17 cellular contexts compared by ENCODE assay signal in the genomic region with DNA sequence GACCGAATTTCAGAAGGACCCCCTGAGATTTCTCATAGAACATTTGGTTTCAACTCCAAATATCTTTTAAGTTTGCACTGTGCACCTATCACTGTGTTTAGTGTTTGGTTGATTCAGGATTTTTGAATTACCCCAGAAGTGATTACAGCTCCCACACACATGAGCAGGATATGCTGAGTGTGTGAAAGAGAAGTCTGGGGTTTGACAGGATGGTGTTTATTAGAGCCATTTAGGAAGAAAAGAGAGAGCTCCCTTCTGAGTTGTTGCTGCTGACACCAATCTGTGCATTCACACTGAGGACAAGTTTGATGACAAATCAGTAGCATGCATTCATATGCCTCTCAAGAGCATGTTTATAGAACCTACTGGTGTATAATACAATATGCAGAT.
A peak's percentile ranks its signal among the peaks of the same experiment; 100 is the strongest.
DNase-seq lines count a peak whose midpoint lies in the region; ATAC-seq and TF ChIP-seq lines count a peak whose summit lies in the region.
"Had no signal": no experiment of that assay in that cellular context is flagged by ENCODE, and none has a peak within 500 bp of the region (broad histone marks: within the 10 kb centered on the region; RNA-seq: fewer than 3 reads in every experiment).

No MANE protein-coding gene starts in this region.

- DNase-seq in A673 (ENCODE audit: low spot score) = peak; percentile 72
- DNase-seq in PC-3 = no peak
- DNase-seq in chondrocyte (ENCODE audit: low spot score) = no peak
- peak; percentile 79 for DNase-seq in mesenchymal stem cell
- DNase-seq in ureter (ENCODE audit: low spot score) = no peak
- no peak for DNase-seq in activated naive CD4-positive, alpha-beta T cell treated with anti-CD3 and anti-CD28 coated beads, Interleukin-2, amount 50 U/mL, for 72 hours (ENCODE audit: low spot score in 2 of 2)
- no peak for DNase-seq in activated CD4-positive, alpha-beta T cell treated with anti-CD3 and anti-CD28 coated beads, Interleukin-2, amount 50 U/mL, for 4 hours
- DNase-seq in DMS53 (lab: John Stamatoyannopoulos, UW) = no peak
- DNase-seq: activated CD8-positive, alpha-beta memory T cell treated with anti-CD3 and anti-CD28 coated beads, Interleukin-2, amount 10 ng/mL, durations not matched to agents 7 days and 5 days; activated naive CD8-positive, alpha-beta T cell treated with anti-CD3 and anti-CD28 coated beads, Interleukin-2, amount 10 ng/mL, durations not matched to agents 7 days and 5 days; effector CD4-positive, alpha-beta T cell; KBM-7; NCI-H1436; NCI-H524 treated with DMSO at 0.1 percent for 48 hours had no signal

- no peaks in the 10 kb centered on the region for H3K27me3 ChIP-seq in A673 (replicated peaks; ENCODE audit: insufficient read depth, low read depth, low read length, poor library complexity)
- H3K27me3 ChIP-seq in PC-3 (ENCODE audit: low read length) = no peaks in the 10 kb centered on the region
- H3K27me3 ChIP-seq in mesenchymal stem cell (ENCODE audit: control insufficient read depth in 1 of 2, insufficient read depth in 1 of 2, low read length in 2 of 2) = no peaks in the 10 kb centered on the region
- H3K27me3 ChIP-seq: tibial nerve had no signal

- BruUV-seq in A673 (replicated peaks; lab: Mats Ljungman, UMichigan) (no TSS peak), PC-3 (replicated peaks; lab: Mats Ljungman, UMichigan) (no TSS peak)

- no peak overlapping the region for H2BK15ac ChIP-seq in mesenchymal stem cell (ENCODE audit: low read depth, poor library complexity, severe bottlenecking)

- WGBS in mesenchymal stem cell = no CpG with 5 or more reads among the region's 1 CpG

- H3K36me3 ChIP-seq in A673 (ENCODE audit: insufficient read depth, low read length, poor library complexity, severe bottlenecking) (no peaks in the 10 kb centered on the region), PC-3 (ENCODE audit: low read depth, low read length) (no peaks in the 10 kb centered on the region), mesenchymal stem cell (ENCODE audit: control insufficient read depth in 1 of 2, insufficient read depth in 2 of 2, low read depth in 1 of 2, low read length in 2 of 2) (no peaks in the 10 kb centered on the region)
- H3K36me3 ChIP-seq: tibial nerve had no signal

- no peak overlapping the region for H3K14ac ChIP-seq in mesenchymal stem cell (ENCODE audit: low read length in 2 of 2)

- H3K4me3 ChIP-seq in A673 (ENCODE audit: low read depth, low read length, poor library complexity, severe bottlenecking) (no peak overlapping the region), PC-3 (ENCODE audit: low read length) (no peak overlapping the region), mesenchymal stem cell (ENCODE audit: insufficient read depth in 1 of 2, low read depth in 1 of 2, low read length in 2 of 2) (no peak overlapping the region)
- H3K4me3 ChIP-seq: tibial nerve had no signal

- H2AK5ac ChIP-seq in mesenchymal stem cell (ENCODE audit: low read length, severe bottlenecking) = peak overlapping the region; percentile 63

- H3K9ac ChIP-seq in PC-3 (ENCODE audit: low read length) (peak overlapping the region; percentile 28; the same call in 1 of the 2 replicates), mesenchymal stem cell (ENCODE audit: low read length) (peak overlapping the region; percentile 77)

- H3K27ac ChIP-seq in A673 (ENCODE audit: low read depth, low read length, poor library complexity, severe bottlenecking) (peak overlapping the region; percentile 79), PC-3 (ENCODE audit: low read length) (peak overlapping the region; percentile 87), mesenchymal stem cell (ENCODE audit: low read length, poor library complexity, severe bottlenecking) (peak overlapping the region; percentile 80)

- H3K4me1 ChIP-seq in A673 (ENCODE audit: insufficient read depth, low read length, poor library complexity, severe bottlenecking) = peaks cover 37% of the 10 kb centered on the region
- peaks cover 44% of the 10 kb centered on the region for H3K4me1 ChIP-seq in PC-3 (ENCODE audit: insufficient read depth, low read length)
- peaks cover 8% of the 10 kb centered on the region for H3K4me1 ChIP-seq in mesenchymal stem cell (ENCODE audit: control insufficient read depth, insufficient read depth, low read depth, low read length)

- H4K8ac ChIP-seq in mesenchymal stem cell (ENCODE audit: low read length) = no peak overlapping the region

- H3K23ac ChIP-seq in mesenchymal stem cell (ENCODE audit: low read length in 2 of 2) = no peak overlapping the region

- no peaks in the 10 kb centered on the region for H3K9me2 ChIP-seq in PC-3 (replicated peaks; ENCODE audit: low read length)

- H3K4me2 ChIP-seq in PC-3 (ENCODE audit: low read length) (peak overlapping the region; percentile 47), mesenchymal stem cell (ENCODE audit: low read length, poor library complexity, severe bottlenecking) (no peak overlapping the region)

- H3F3A ChIP-seq in PC-3 (ENCODE audit: low read length, unreplicated experiment) = peaks cover 10% of the 10 kb centered on the region

- H4K20me1 ChIP-seq in PC-3 (ENCODE audit: low read length) = no peaks in the 10 kb centered on the region

- peak; percentile 30 for ATAC-seq in PC-3
- no peak for ATAC-seq in activated naive CD4-positive, alpha-beta T cell treated with anti-CD3 and anti-CD28 coated beads, Interleukin-2, amount 50 U/mL, for 72 hours
- ATAC-seq: activated CD8-positive, alpha-beta memory T cell treated with anti-CD3 and anti-CD28 coated beads, Interleukin-2, amount 10 ng/mL, durations not matched to agents 7 days and 5 days; left lobe of liver had no signal

- H3K4ac ChIP-seq in mesenchymal stem cell (ENCODE audit: low read depth in 1 of 2, low read length in 2 of 2) = peak overlapping the region; percentile 24 to 71

- peak overlapping the region; percentile 93 for H2BK120ac ChIP-seq in mesenchymal stem cell (ENCODE audit: low read depth, low read length)

- TF ChIP-seq CTCF in A673 (conservative IDR thresholded peaks at IDR 0.05; ENCODE audit: low read depth, low read length) = no peak
- TF ChIP-seq CTCF in PC-3 (conservative IDR thresholded peaks at IDR 0.05; ENCODE audit: low read depth, low read length) = no peak
- no peak for TF ChIP-seq CTCF in chondrocyte (IDR thresholded peaks at IDR 0.05)

- H3K9me3 ChIP-seq in A673 (ENCODE audit: low read depth, low read length, poor library complexity, severe bottlenecking) (no peaks in the 10 kb centered on the region), PC-3 (ENCODE audit: low read length) (no peaks in the 10 kb centered on the region), mesenchymal stem cell (ENCODE audit: control insufficient read depth, low read length) (no peaks in the 10 kb centered on the region)
- H3K9me3 ChIP-seq: tibial nerve had no signal

- peaks cover 46% of the 10 kb centered on the region for H3K4me1 Mint-ChIP-seq in chondrocyte (ENCODE audit: low read depth)
- H3K4me1 Mint-ChIP-seq: activated CD8-positive, alpha-beta memory T cell treated with anti-CD3 and anti-CD28 coated beads, Interleukin-2, amount 10 ng/mL, durations not matched to agents 7 days and 5 days; activated naive CD8-positive, alpha-beta T cell treated with anti-CD3 and anti-CD28 coated beads, Interleukin-2, amount 10 ng/mL, durations not matched to agents 7 days and 5 days; neural crest cell had no signal

- H2BK5ac ChIP-seq in mesenchymal stem cell (ENCODE audit: low read depth, low read length, poor library complexity, severe bottlenecking) = peak overlapping the region; percentile 46

- no peaks in the 10 kb centered on the region for H3K36me3 Mint-ChIP-seq in chondrocyte (ENCODE audit: low read depth)
- no peaks in the 10 kb centered on the region for H3K36me3 Mint-ChIP-seq in activated naive CD4-positive, alpha-beta T cell treated with anti-CD3 and anti-CD28 coated beads, Interleukin-2, amount 50 U/mL, for 72 hours
- H3K36me3 Mint-ChIP-seq: activated CD8-positive, alpha-beta memory T cell treated with anti-CD3 and anti-CD28 coated beads, Interleukin-2, amount 10 ng/mL, durations not matched to agents 7 days and 5 days; activated naive CD8-positive, alpha-beta T cell treated with anti-CD3 and anti-CD28 coated beads, Interleukin-2, amount 10 ng/mL, durations not matched to agents 7 days and 5 days had no signal

- H3K79me1 ChIP-seq in mesenchymal stem cell (replicated peaks; ENCODE audit: low read length, poor library complexity, severe bottlenecking) = no peaks in the 10 kb centered on the region

- intact Hi-C loops in A673 (cut with micrococcal nuclease; ENCODE audit: unreplicated experiment) = no loop called here
- intact Hi-C loops in PC-3 (cut with micrococcal nuclease) = loop anchor here (1.0 kb wide), 1 partner anchor 57 kb away; no protein-coding TSS in a partner anchor

- CTCF ChIA-PET in A673 (lab: Charles Lee) (no interaction called here), PC-3 (lab: Charles Lee) (interaction anchor here (1.9 kb wide), 1 partner anchor 58 kb away, joined by 8 read pairs; no protein-coding TSS in a partner anchor)

- H3K27ac Mint-ChIP-seq in chondrocyte (ENCODE audit: unreplicated experiment) = peak overlapping the region; percentile 87
- no peak overlapping the region for H3K27ac Mint-ChIP-seq in activated naive CD4-positive, alpha-beta T cell treated with anti-CD3 and anti-CD28 coated beads, Interleukin-2, amount 50 U/mL, for 72 hours
- H3K27ac Mint-ChIP-seq: activated CD8-positive, alpha-beta memory T cell treated with anti-CD3 and anti-CD28 coated beads, Interleukin-2, amount 10 ng/mL, durations not matched to agents 7 days and 5 days; activated naive CD8-positive, alpha-beta T cell treated with anti-CD3 and anti-CD28 coated beads, Interleukin-2, amount 10 ng/mL, durations not matched to agents 7 days and 5 days had no signal

- H3K18ac ChIP-seq in mesenchymal stem cell (ENCODE audit: low read depth in 1 of 2, low read length in 2 of 2) = peak overlapping the region; percentile 49 to 89

- H3K79me2 ChIP-seq in PC-3 (ENCODE audit: low read length) = no peaks in the 10 kb centered on the region

- H3K27me3 Mint-ChIP-seq in chondrocyte (ENCODE audit: low read depth) = no peaks in the 10 kb centered on the region

- H3K9me3 Mint-ChIP-seq in chondrocyte (ENCODE audit: low read depth) = no peaks in the 10 kb centered on the region
- H3K9me3 Mint-ChIP-seq in activated naive CD4-positive, alpha-beta T cell treated with anti-CD3 and anti-CD28 coated beads, Interleukin-2, amount 50 U/mL, for 72 hours = no peaks in the 10 kb centered on the region
- H3K9me3 Mint-ChIP-seq: activated naive CD8-positive, alpha-beta T cell treated with anti-CD3 and anti-CD28 coated beads, Interleukin-2, amount 10 ng/mL, durations not matched to agents 7 days and 5 days; neural crest cell had no signal

- H4K91ac ChIP-seq in mesenchymal stem cell (ENCODE audit: low read length) = no peak overlapping the region

- H2BK12ac ChIP-seq in mesenchymal stem cell (ENCODE audit: low read length in 2 of 2) = peak overlapping the region in 1 of 2 experiments; percentile 55

- 0 out of 2 replicates have a peak overlapping the region, but pooled peaks have one; percentile 9 for H2AFZ ChIP-seq in PC-3 (ENCODE audit: low read length)
- H2AFZ ChIP-seq in mesenchymal stem cell (ENCODE audit: low read depth, low read length) = no peak overlapping the region

- no peak overlapping the region for H3K4me3 Mint-ChIP-seq in chondrocyte (ENCODE audit: unreplicated experiment)
- H3K4me3 Mint-ChIP-seq: activated CD8-positive, alpha-beta memory T cell treated with anti-CD3 and anti-CD28 coated beads, Interleukin-2, amount 10 ng/mL, durations not matched to agents 7 days and 5 days; activated naive CD8-positive, alpha-beta T cell treated with anti-CD3 and anti-CD28 coated beads, Interleukin-2, amount 10 ng/mL, durations not matched to agents 7 days and 5 days; neural crest cell had no signal

- POLR2A ChIA-PET in A673 (lab: Charles Lee; ENCODE audit: low non-redundant PET) = no interaction called here
- POLR2A ChIA-PET in PC-3 (lab: Charles Lee; ENCODE audit: unreplicated experiment) = no interaction called here

Comparison
In these comparisons a context has a peak if more than half of its experiments do, and no peak if none do; other contexts are left out.
1. DNase-seq: peak in A673 (single experiment) and mesenchymal stem cell (single experiment); none in PC-3 (single experiment), chondrocyte (single experiment), ureter (single experiment), activated naive CD4-positive, alpha-beta T cell treated with anti-CD3 and anti-CD28 coated beads, Interleukin-2, amount 50 U/mL, for 72 hours (0 of 2), activated CD4-positive, alpha-beta T cell treated with anti-CD3 and anti-CD28 coated beads, Interleukin-2, amount 50 U/mL, for 4 hours (0 of 2) and DMS53 (single experiment).
2. Peak in every context shown above with its lines, with median percentiles within 50 percentile points of each other: H3K27ac ChIP-seq.